1 cellular context compared by ENCODE assay signal in the genomic region with DNA sequence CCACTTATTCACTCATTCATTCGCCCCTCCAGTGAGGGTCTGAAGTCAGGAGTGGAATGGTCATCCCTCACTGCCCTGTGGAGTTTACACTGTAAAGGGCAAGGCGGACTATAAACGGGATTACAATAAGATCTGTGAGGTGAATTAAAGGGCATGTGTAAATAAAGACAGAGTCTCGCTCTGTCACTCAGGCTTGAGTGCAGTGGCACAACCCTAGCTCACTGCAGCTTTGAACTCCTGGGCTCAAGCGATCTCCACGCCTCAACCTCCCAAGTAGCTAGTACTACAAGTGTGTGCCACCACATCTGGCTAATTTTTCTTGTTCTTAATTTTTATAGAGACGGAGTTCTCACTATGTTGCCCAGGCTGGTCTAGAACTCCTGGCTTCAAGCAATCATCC.
TF ChIP-seq lines count a peak whose summit lies in the region.

No MANE protein-coding gene starts in this region.

TF ChIP-seq in H1, 55 proteins besides CTCF, POLR2A, EP300 and RAD21:
- TF ChIP-seq KDM5A (IDR thresholded peaks at IDR 0.05; ENCODE audit: low read length) = no peak
- no peak for TF ChIP-seq CEBPB (IDR thresholded peaks at IDR 0.05; ENCODE audit: low read depth, low read length)
- TF ChIP-seq, protein P1, sequence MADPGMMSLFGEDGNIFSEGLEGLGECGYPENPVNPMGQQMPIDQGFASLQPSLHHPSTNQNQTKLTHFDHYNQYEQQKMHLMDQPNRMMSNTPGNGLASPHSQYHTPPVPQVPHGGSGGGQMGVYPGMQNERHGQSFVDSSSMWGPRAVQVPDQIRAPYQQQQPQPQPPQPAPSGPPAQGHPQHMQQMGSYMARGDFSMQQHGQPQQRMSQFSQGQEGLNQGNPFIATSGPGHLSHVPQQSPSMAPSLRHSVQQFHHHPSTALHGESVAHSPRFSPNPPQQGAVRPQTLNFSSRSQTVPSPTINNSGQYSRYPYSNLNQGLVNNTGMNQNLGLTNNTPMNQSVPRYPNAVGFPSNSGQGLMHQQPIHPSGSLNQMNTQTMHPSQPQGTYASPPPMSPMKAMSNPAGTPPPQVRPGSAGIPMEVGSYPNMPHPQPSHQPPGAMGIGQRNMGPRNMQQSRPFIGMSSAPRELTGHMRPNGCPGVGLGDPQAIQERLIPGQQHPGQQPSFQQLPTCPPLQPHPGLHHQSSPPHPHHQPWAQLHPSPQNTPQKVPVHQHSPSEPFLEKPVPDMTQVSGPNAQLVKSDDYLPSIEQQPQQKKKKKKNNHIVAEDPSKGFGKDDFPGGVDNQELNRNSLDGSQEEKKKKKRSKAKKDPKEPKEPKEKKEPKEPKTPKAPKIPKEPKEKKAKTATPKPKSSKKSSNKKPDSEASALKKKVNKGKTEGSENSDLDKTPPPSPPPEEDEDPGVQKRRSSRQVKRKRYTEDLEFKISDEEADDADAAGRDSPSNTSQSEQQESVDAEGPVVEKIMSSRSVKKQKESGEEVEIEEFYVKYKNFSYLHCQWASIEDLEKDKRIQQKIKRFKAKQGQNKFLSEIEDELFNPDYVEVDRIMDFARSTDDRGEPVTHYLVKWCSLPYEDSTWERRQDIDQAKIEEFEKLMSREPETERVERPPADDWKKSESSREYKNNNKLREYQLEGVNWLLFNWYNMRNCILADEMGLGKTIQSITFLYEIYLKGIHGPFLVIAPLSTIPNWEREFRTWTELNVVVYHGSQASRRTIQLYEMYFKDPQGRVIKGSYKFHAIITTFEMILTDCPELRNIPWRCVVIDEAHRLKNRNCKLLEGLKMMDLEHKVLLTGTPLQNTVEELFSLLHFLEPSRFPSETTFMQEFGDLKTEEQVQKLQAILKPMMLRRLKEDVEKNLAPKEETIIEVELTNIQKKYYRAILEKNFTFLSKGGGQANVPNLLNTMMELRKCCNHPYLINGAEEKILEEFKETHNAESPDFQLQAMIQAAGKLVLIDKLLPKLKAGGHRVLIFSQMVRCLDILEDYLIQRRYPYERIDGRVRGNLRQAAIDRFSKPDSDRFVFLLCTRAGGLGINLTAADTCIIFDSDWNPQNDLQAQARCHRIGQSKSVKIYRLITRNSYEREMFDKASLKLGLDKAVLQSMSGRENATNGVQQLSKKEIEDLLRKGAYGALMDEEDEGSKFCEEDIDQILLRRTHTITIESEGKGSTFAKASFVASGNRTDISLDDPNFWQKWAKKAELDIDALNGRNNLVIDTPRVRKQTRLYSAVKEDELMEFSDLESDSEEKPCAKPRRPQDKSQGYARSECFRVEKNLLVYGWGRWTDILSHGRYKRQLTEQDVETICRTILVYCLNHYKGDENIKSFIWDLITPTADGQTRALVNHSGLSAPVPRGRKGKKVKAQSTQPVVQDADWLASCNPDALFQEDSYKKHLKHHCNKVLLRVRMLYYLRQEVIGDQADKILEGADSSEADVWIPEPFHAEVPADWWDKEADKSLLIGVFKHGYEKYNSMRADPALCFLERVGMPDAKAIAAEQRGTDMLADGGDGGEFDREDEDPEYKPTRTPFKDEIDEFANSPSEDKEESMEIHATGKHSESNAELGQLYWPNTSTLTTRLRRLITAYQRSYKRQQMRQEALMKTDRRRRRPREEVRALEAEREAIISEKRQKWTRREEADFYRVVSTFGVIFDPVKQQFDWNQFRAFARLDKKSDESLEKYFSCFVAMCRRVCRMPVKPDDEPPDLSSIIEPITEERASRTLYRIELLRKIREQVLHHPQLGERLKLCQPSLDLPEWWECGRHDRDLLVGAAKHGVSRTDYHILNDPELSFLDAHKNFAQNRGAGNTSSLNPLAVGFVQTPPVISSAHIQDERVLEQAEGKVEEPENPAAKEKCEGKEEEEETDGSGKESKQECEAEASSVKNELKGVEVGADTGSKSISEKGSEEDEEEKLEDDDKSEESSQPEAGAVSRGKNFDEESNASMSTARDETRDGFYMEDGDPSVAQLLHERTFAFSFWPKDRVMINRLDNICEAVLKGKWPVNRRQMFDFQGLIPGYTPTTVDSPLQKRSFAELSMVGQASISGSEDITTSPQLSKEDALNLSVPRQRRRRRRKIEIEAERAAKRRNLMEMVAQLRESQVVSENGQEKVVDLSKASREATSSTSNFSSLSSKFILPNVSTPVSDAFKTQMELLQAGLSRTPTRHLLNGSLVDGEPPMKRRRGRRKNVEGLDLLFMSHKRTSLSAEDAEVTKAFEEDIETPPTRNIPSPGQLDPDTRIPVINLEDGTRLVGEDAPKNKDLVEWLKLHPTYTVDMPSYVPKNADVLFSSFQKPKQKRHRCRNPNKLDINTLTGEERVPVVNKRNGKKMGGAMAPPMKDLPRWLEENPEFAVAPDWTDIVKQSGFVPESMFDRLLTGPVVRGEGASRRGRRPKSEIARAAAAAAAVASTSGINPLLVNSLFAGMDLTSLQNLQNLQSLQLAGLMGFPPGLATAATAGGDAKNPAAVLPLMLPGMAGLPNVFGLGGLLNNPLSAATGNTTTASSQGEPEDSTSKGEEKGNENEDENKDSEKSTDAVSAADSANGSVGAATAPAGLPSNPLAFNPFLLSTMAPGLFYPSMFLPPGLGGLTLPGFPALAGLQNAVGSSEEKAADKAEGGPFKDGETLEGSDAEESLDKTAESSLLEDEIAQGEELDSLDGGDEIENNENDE (IDR thresholded peaks at IDR 0.05; ENCODE audit: insufficient replicate concordance, low read length) = no peak
- TF ChIP-seq, protein P2, sequence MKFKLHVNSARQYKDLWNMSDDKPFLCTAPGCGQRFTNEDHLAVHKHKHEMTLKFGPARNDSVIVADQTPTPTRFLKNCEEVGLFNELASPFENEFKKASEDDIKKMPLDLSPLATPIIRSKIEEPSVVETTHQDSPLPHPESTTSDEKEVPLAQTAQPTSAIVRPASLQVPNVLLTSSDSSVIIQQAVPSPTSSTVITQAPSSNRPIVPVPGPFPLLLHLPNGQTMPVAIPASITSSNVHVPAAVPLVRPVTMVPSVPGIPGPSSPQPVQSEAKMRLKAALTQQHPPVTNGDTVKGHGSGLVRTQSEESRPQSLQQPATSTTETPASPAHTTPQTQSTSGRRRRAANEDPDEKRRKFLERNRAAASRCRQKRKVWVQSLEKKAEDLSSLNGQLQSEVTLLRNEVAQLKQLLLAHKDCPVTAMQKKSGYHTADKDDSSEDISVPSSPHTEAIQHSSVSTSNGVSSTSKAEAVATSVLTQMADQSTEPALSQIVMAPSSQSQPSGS (IDR thresholded peaks at IDR 0.05; ENCODE audit: low read length) = no peak
- no peak for TF ChIP-seq EZH2 (IDR thresholded peaks at IDR 0.05; ENCODE audit: low read depth, low read length, severe bottlenecking)
- no peak for TF ChIP-seq SP4 (IDR thresholded peaks at IDR 0.05; ENCODE audit: low read length)
- TF ChIP-seq BCL11A (IDR thresholded peaks at IDR 0.05; ENCODE audit: low read depth in 2 of 2, low read length in 2 of 2) = no peak
- TF ChIP-seq RXRA (IDR thresholded peaks at IDR 0.05; ENCODE audit: insufficient read depth, low read depth, low read length) = no peak
- TF ChIP-seq BACH1 (IDR thresholded peaks at IDR 0.05; ENCODE audit: low read length) = no peak
- TF ChIP-seq SRF (IDR thresholded peaks at IDR 0.05; ENCODE audit: low read depth, low read length) = no peak
- no peak for TF ChIP-seq CHD1 (IDR thresholded peaks at IDR 0.05; ENCODE audit: low read depth, low read length)
- no peak for TF ChIP-seq RFX5 (IDR thresholded peaks at IDR 0.05; ENCODE audit: borderline replicate concordance, low read depth, low read length)
- TF ChIP-seq PHF8 (conservative IDR thresholded peaks at IDR 0.05; ENCODE audit: low read depth, low read length) = no peak
- no peak for TF ChIP-seq SIRT6 (IDR thresholded peaks at IDR 0.05; ENCODE audit: low read length)
- TF ChIP-seq POU5F1 (IDR thresholded peaks at IDR 0.05; ENCODE audit: low read depth, low read length) = no peak
- no peak for TF ChIP-seq JUND (IDR thresholded peaks at IDR 0.05; ENCODE audit: low read length)
- no peak for TF ChIP-seq TAF7 (optimal IDR thresholded peaks at IDR 0.05; ENCODE audit: borderline replicate concordance, low read depth, low read length)
- TF ChIP-seq, protein P3, sequence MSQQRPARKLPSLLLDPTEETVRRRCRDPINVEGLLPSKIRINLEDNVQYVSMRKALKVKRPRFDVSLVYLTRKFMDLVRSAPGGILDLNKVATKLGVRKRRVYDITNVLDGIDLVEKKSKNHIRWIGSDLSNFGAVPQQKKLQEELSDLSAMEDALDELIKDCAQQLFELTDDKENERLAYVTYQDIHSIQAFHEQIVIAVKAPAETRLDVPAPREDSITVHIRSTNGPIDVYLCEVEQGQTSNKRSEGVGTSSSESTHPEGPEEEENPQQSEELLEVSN (IDR thresholded peaks at IDR 0.05) = no peak
